ENCODE assay signal across 12 cellular contexts in genomic region chr15:69457304-69458280, GRCh38. TPM values are rescaled to one million over a fixed set of nuclear protein-coding genes. Genes with fewer than 3 reads are reported as not detected.
DNase-seq lines count a peak whose midpoint lies in the region; ATAC-seq and TF ChIP-seq lines count a peak whose summit lies in the region.
"Had no signal": no experiment of that assay in that cellular context is flagged by ENCODE, and none has a peak within 500 bp of the region (broad histone marks: within the 10 kb centered on the region; RNA-seq: fewer than 3 reads in every experiment).

No MANE protein-coding gene starts in this region.

- H3K27ac ChIP-seq in 22Rv1, result peak overlapping the region; percentile 95
- H3K27ac ChIP-seq: prostate gland had no signal

- TF ChIP-seq CTCF in 22Rv1 (IDR thresholded peaks at IDR 0.05) (no peak), epithelial cell of esophagus (IDR thresholded peaks at IDR 0.05; ENCODE audit: insufficient read depth, low read depth, low read length, missing control alignments) (no peak)

- DNase-seq in DMS53 (lab: John Stamatoyannopoulos, UW), result peak; percentile 77
- DNase-seq in OCI-M1 (lab: John Stamatoyannopoulos, UW), result peak; percentile 37
- peak; percentile 16 for DNase-seq in epithelial cell of esophagus (ENCODE audit: low read depth)
- no peak for DNase-seq in H4 (ENCODE audit: low spot score)
- DNase-seq in NCI-H2081 treated with DMSO at 0.1 percent for 48 hours (lab: John Stamatoyannopoulos, UW), result no peak
- DNase-seq in inferior parietal cortex (ENCODE audit: extremely low spot score), result no peak
- DNase-seq: activated CD4-positive, alpha-beta T cell treated with anti-CD3 and anti-CD28 coated beads for 48 hours; aorta; erythroblast had no signal

- no peak for ATAC-seq in GM21786 (IDR thresholded peaks at IDR 0.05; ENCODE audit: unreplicated experiment)

- no peak overlapping the region for H3K4me3 ChIP-seq in epithelial cell of esophagus (ENCODE audit: low read length)
- H3K4me3 ChIP-seq: prostate gland had no signal

RNA-seq across cellular contexts. Expression of gene RPLP1, which starts 5.0 kb away (rescaled TPM):
- 93.2 and 187 TPM in 2 replicates for total RNA-seq in H4 (2014; rRNA removed; shearing (Covaris generic))

RNA-seq across cellular contexts. Expression of gene KIF23, which starts 43.4 kb away (rescaled TPM):
- total RNA-seq in H4 (2014; rRNA removed; shearing (Covaris generic)), result 45.0 and 67.5 TPM in 2 replicates

Comparison
In these comparisons a context has a peak if more than half of its experiments do, and no peak if none do; other contexts are left out.
1. DNase-seq: peak in DMS53 (single experiment), OCI-M1 (single experiment) and epithelial cell of esophagus (single experiment); none in H4 (single experiment), NCI-H2081 treated with DMSO at 0.1 percent for 48 hours (single experiment) and inferior parietal cortex (single experiment).